Comparison of ENCODE assay signal across 19 cellular contexts in the genomic region with DNA sequence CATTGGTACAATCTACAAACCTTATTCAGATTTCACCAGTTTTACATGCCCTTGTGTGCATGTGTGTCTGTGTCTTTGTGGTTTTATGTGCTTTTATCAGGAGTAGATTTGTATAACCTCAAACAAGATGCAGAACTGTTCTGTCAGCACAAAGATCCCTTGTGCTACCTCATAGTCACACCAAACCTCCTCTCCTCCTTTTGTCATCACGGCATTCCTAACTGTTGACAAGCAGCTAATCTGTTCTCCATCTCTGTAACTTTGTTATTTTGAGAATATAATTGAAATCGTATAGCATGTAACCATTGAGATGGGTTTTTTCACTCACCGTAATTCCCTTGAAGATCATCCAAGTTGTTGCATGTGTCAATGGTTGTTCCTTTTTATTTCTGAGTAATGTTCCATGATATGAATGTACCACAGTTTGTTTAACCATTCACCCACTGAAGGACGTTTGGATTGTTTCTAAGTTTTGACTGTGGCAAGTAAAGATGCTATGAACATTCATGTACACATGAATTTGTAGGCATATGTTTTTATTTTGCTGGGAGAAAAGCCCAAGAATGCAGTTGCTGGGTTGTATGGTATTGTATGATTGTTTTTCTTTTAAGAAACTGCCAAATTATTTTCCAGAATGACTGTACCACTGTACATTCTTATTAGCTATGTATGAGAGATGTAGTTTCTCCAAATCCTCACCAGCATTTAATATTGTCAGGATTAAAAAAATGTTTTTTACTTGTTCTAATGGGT.
DNase-seq lines count a peak whose midpoint lies in the region; ATAC-seq lines count a peak whose summit lies in the region.
"Had no signal": no experiment of that assay in that cellular context is flagged by ENCODE, and none has a peak within 500 bp of the region (broad histone marks: within the 10 kb centered on the region; RNA-seq: fewer than 3 reads in every experiment).

No MANE protein-coding gene starts in this region.

- DNase-seq in AG08395 (ENCODE audit: low spot score) (peak; percentile 10), HS-27A (ENCODE audit: low read depth) (peak; percentile 34), astrocyte of the hippocampus (ENCODE audit: low read depth, low spot score) (peak; percentile 39), fibroblast of the conjunctiva (ENCODE audit: low read depth) (peak; percentile 6), GDM1 (lab: John Stamatoyannopoulos, UW) (no peak), iPS-NIHi7 (ENCODE audit: extremely low spot score) (no peak)
- DNase-seq: activated CD8-positive, alpha-beta memory T cell treated with anti-CD3 and anti-CD28 coated beads, Interleukin-2, amount 50 U/mL, for 48 hours; aorta; effector memory CD8-positive, alpha-beta T cell; hippocampal formation; islet precursor cell; NCI-H1048; NCI-H187 treated with DMSO at 0.1 percent for 48 hours; NCI-H82; occipital lobe; PC-3; substantia nigra had no signal

- ATAC-seq in GM21528 (IDR thresholded peaks at IDR 0.05; ENCODE audit: low FRiP score, unreplicated experiment) (no peak), HG03432 (IDR thresholded peaks at IDR 0.05; ENCODE audit: unreplicated experiment) (no peak)
- ATAC-seq: effector memory CD8-positive, alpha-beta T cell; PC-3 had no signal

Comparison
In these comparisons a context has a peak if more than half of its experiments do, and no peak if none do; other contexts are left out.
1. DNase-seq: peak in AG08395 (single experiment), HS-27A (single experiment), astrocyte of the hippocampus (single experiment) and fibroblast of the conjunctiva (single experiment); none in GDM1 (single experiment) and iPS-NIHi7 (single experiment).